In genomic region chr15:40873625-40874561, GRCh38 we compare ENCODE assay signal across 8 cellular contexts. TPM values are rescaled to one million over a fixed set of nuclear protein-coding genes. Genes with fewer than 3 reads are reported as not detected.
DNase-seq lines count a peak whose midpoint lies in the region; ATAC-seq, FAIRE-seq and TF ChIP-seq lines count a peak whose summit lies in the region.

TSS of gene RHOV (minus strand) at chr15:40874234. CDS start at chr15:40874139, 95 bp downstream.

- no peak within 1 kb of the TSS for H3K9ac ChIP-seq in parathyroid adenoma

- H3K4me1 ChIP-seq in gastroesophageal sphincter, result peaks cover 0 to 14% (median 9%) of the 10 kb centered on the region in 3 donors
- H3K4me1 ChIP-seq in parathyroid adenoma, result no peaks in the 10 kb centered on the region

- 0% methylated on average over 2 to 3 of the region's 78 CpGs for WGBS in gastroesophageal sphincter (ENCODE audit: low coverage in 1 of 2), 2 donors

- H3K4me3 ChIP-seq in gastroesophageal sphincter (peak within 1 kb of the TSS; percentile 31 to 59), parathyroid adenoma (ENCODE audit: low read depth, low read length) (peak within 1 kb of the TSS; percentile 47)

- H3K4me2 ChIP-seq in parathyroid adenoma (ENCODE audit: low read length), result peak within 1 kb of the TSS; percentile 63

- TF ChIP-seq EP300 in gastroesophageal sphincter (IDR thresholded peaks at IDR 0.05), result no peak

- FAIRE-seq in HTR-8/SVneo (lab: Jason Lieb, UNC), result no peak

- H3K36me3 ChIP-seq in gastroesophageal sphincter (no peaks in the 10 kb centered on the region), parathyroid adenoma (ENCODE audit: control insufficient read depth, insufficient read depth, low read length) (no peaks in the 10 kb centered on the region)

- peak within 1 kb of the TSS in 1 of 4 donors; percentile 38 for H3K27ac ChIP-seq in gastroesophageal sphincter
- no peak within 1 kb of the TSS for H3K27ac ChIP-seq in parathyroid adenoma

- no peak for TF ChIP-seq POLR2A in gastroesophageal sphincter (IDR thresholded peaks at IDR 0.05)

- no peaks in the 10 kb centered on the region for H3K79me2 ChIP-seq in parathyroid adenoma

- H3K9me3 ChIP-seq in gastroesophageal sphincter, result no peaks in the 10 kb centered on the region
- no peaks in the 10 kb centered on the region for H3K9me3 ChIP-seq in parathyroid adenoma (ENCODE audit: control insufficient read depth, low read length)

- H3K27me3 ChIP-seq in gastroesophageal sphincter (peaks cover 44% of the 10 kb centered on the region), parathyroid adenoma (ENCODE audit: control insufficient read depth, insufficient read depth, low read length) (no peaks in the 10 kb centered on the region)

- H2AFZ ChIP-seq in parathyroid adenoma, result peak within 1 kb of the TSS; percentile 81

- peak; percentile 51 for DNase-seq in CD1c-positive myeloid dendritic cell (ENCODE audit: extremely low spot score)
- DNase-seq in HTR-8/SVneo (ENCODE audit: insufficient read length, low spot score), result peak; percentile 68
- peak; percentile 67 for DNase-seq in OCI-M1 (lab: John Stamatoyannopoulos, UW)
- DNase-seq in activated T-helper 1 cell treated with anti-CD3 and anti-CD28 coated beads, Interleukin-2, amount 50 U/mL, for 16 hours (ENCODE audit: low read depth in 1 of 2, low spot score in 1 of 2), result peak; percentile 17 to 34
- no peak for DNase-seq in medulla oblongata (ENCODE audit: extremely low spot score)

- ATAC-seq in GM19328 (IDR thresholded peaks at IDR 0.05; ENCODE audit: unreplicated experiment) (peak; percentile 45), gastroesophageal sphincter (peak; percentile 78)

- TF ChIP-seq CTCF in gastroesophageal sphincter (IDR thresholded peaks at IDR 0.05) (peak in 1 of 4 experiments; percentile 3), parathyroid adenoma (IDR thresholded peaks at IDR 0.05) (peak; percentile 20)

RNA-seq across cellular contexts. Expression of gene RHOV, which starts in this region (rescaled TPM):
- 1 to 10 TPM in 1 of 4 donors, not detected in 3; 7.0 TPM for total RNA-seq in gastroesophageal sphincter
